10 cellular contexts compared by ENCODE assay signal in the genomic region with DNA sequence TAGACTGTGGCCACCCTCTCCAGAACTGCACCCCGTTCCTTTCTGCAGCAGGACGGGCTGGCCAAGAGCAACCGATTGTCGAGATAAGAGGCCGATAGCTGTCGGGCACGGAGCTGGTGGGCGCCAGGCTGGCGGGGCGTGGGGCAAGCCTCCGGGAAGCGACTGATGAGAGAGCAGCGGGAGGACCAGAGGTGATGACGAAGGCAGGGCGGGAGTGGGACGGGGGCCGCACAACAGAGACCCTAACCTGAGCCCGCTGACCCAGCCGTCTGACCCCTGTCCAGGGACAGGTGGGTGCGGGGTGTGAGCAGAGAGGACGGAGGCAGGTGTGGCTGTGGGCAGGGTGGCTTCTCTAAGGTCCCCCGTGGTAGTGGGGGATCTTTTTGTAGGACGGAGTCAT. TPM values are rescaled to one million over a fixed set of nuclear protein-coding genes. Genes with fewer than 3 reads are reported as not detected.
DNase-seq lines count a peak whose midpoint lies in the region; ATAC-seq and TF ChIP-seq lines count a peak whose summit lies in the region.
"Had no signal": no experiment of that assay in that cellular context is flagged by ENCODE, and none has a peak within 500 bp of the region (broad histone marks: within the 10 kb centered on the region; RNA-seq: fewer than 3 reads in every experiment).

No MANE protein-coding gene starts in this region.

- DNase-seq in A673 (ENCODE audit: low spot score) (no peak), H7 (peak; percentile 79), NCI-H146 treated with DMSO at 0.1 percent for 48 hours (lab: John Stamatoyannopoulos, UW; ENCODE audit: unreplicated experiment) (no peak), adrenal gland (no peak)
- DNase-seq in activated naive CD8-positive, alpha-beta T cell treated with anti-CD3 and anti-CD28 coated beads for 36 hours: no peak
- DNase-seq in naive thymus-derived CD4-positive, alpha-beta T cell: no peak
- DNase-seq: HCEC 1CT had no signal

- H3K4me1 ChIP-seq in A673 (ENCODE audit: insufficient read depth, low read length, poor library complexity, severe bottlenecking): no peaks in the 10 kb centered on the region
- H3K4me1 ChIP-seq in naive thymus-derived CD4-positive, alpha-beta T cell (ENCODE audit: control insufficient read depth in 2 of 2, insufficient read depth in 2 of 2, low read length in 2 of 2): no peaks in the 10 kb centered on the region
- H3K4me1 ChIP-seq in adrenal gland (replicated peaks in 1 of 2): peaks cover 0 to 9% of the 10 kb centered on the region in 2 donors

- no peaks in the 10 kb centered on the region for H3K36me3 ChIP-seq in A673 (ENCODE audit: insufficient read depth, low read length, poor library complexity, severe bottlenecking)
- H3K36me3 ChIP-seq in H7 (replicated peaks; ENCODE audit: control insufficient read depth, insufficient read depth, low read length): no peaks in the 10 kb centered on the region
- no peaks in the 10 kb centered on the region for H3K36me3 ChIP-seq in naive thymus-derived CD4-positive, alpha-beta T cell (ENCODE audit: control insufficient read depth in 2 of 3, insufficient read depth in 3 of 3, low read length in 3 of 3)
- H3K36me3 ChIP-seq in adrenal gland (replicated peaks in 1 of 2): no peaks in the 10 kb centered on the region
- H3K36me3 ChIP-seq: cardiac muscle cell had no signal

- no peak for TF ChIP-seq POLR2A in adrenal gland (IDR thresholded peaks at IDR 0.05)

- intact Hi-C loops in A673 (cut with micrococcal nuclease; ENCODE audit: unreplicated experiment) (no loop called here), adrenal gland (cut with DNase I) (no loop called here)
- intact Hi-C loops in naive thymus-derived CD4-positive, alpha-beta T cell (cut with micrococcal nuclease): loop anchor here in 1 of 2 donors (10.0 kb wide), 2 partner anchors 468 to 538 kb away; a partner anchor contains a TSS

- no peak for ATAC-seq in naive thymus-derived CD4-positive, alpha-beta T cell
- ATAC-seq in HG03521 (IDR thresholded peaks at IDR 0.05; ENCODE audit: unreplicated experiment): no peak
- ATAC-seq in HG03442 (IDR thresholded peaks at IDR 0.05; ENCODE audit: unreplicated experiment): no peak

- no peaks in the 10 kb centered on the region for H3K36me3 Mint-ChIP-seq in activated naive CD8-positive, alpha-beta T cell treated with anti-CD3 and anti-CD28 coated beads for 36 hours
- H3K36me3 Mint-ChIP-seq in naive thymus-derived CD4-positive, alpha-beta T cell: no peaks in the 10 kb centered on the region

- H3K9me3 ChIP-seq in A673 (ENCODE audit: low read depth, low read length, poor library complexity, severe bottlenecking) (no peaks in the 10 kb centered on the region), adrenal gland (replicated peaks in 1 of 3) (no peaks in the 10 kb centered on the region)
- no peaks in the 10 kb centered on the region for H3K9me3 ChIP-seq in naive thymus-derived CD4-positive, alpha-beta T cell (ENCODE audit: control insufficient read depth in 2 of 3, low read length in 3 of 3)

- CTCF ChIA-PET in A673 (lab: Charles Lee): no interaction called here
- CTCF ChIA-PET in naive thymus-derived CD4-positive, alpha-beta T cell (lab: Charles Lee): no interaction called here

- BruUV-seq in A673 (replicated peaks; lab: Mats Ljungman, UMichigan): no TSS peak

- H3K4me3 Mint-ChIP-seq in activated naive CD8-positive, alpha-beta T cell treated with anti-CD3 and anti-CD28 coated beads for 36 hours: peak overlapping the region; percentile 72
- H3K4me3 Mint-ChIP-seq in naive thymus-derived CD4-positive, alpha-beta T cell: peak overlapping the region in 9 of 10 donors; percentile 61 to 84 (median 77)

- POLR2A ChIA-PET in A673 (lab: Charles Lee; ENCODE audit: low non-redundant PET): no interaction called here
- POLR2A ChIA-PET in naive thymus-derived CD4-positive, alpha-beta T cell (lab: Charles Lee): interaction anchor here (1.4 kb wide), 1 partner anchor 72 kb away, joined by 8 read pairs; no protein-coding TSS in a partner anchor

- 56 to 72% (median 65%) methylated on average over 23 of the region's 23 CpGs for WGBS in adrenal gland, 4 donors

- H3K27ac Mint-ChIP-seq in activated naive CD8-positive, alpha-beta T cell treated with anti-CD3 and anti-CD28 coated beads for 36 hours: peak overlapping the region; percentile 79
- H3K27ac Mint-ChIP-seq in naive thymus-derived CD4-positive, alpha-beta T cell: peak overlapping the region in 8 of 9 donors; percentile 19 to 92 (median 74)

- no peak for TF ChIP-seq CTCF in A673 (conservative IDR thresholded peaks at IDR 0.05; ENCODE audit: low read depth, low read length)
- no peak for TF ChIP-seq CTCF in adrenal gland (IDR thresholded peaks at IDR 0.05)

- H3K4me3 ChIP-seq in A673 (ENCODE audit: low read depth, low read length, poor library complexity, severe bottlenecking): peak overlapping the region; percentile 45
- H3K4me3 ChIP-seq in H7 (ENCODE audit: insufficient read depth, low read depth, low read length): peak overlapping the region; percentile 68; the same call in 1 of the 2 replicates
- no peak overlapping the region for H3K4me3 ChIP-seq in naive thymus-derived CD4-positive, alpha-beta T cell (ENCODE audit: low read length)
- no peak overlapping the region for H3K4me3 ChIP-seq in adrenal gland

- peaks cover 4% of the 10 kb centered on the region for H3K27me3 Mint-ChIP-seq in activated naive CD8-positive, alpha-beta T cell treated with anti-CD3 and anti-CD28 coated beads for 36 hours
- H3K27me3 Mint-ChIP-seq in naive thymus-derived CD4-positive, alpha-beta T cell: peaks cover 0 to 22% (median 0%) of the 10 kb centered on the region in 5 donors

- peaks cover 13% of the 10 kb centered on the region for H3K4me1 Mint-ChIP-seq in activated naive CD8-positive, alpha-beta T cell treated with anti-CD3 and anti-CD28 coated beads for 36 hours
- H3K4me1 Mint-ChIP-seq in naive thymus-derived CD4-positive, alpha-beta T cell: peaks cover 0 to 13% (median 5%) of the 10 kb centered on the region in 7 donors

- H3K27me3 ChIP-seq in A673 (replicated peaks; ENCODE audit: insufficient read depth, low read depth, low read length, poor library complexity) (no peaks in the 10 kb centered on the region), H7 (ENCODE audit: control insufficient read depth, insufficient read depth, low read length) (peaks cover 2% of the 10 kb centered on the region), adrenal gland (no peaks in the 10 kb centered on the region)
- no peaks in the 10 kb centered on the region for H3K27me3 ChIP-seq in naive thymus-derived CD4-positive, alpha-beta T cell (ENCODE audit: control insufficient read depth in 2 of 2, insufficient read depth in 2 of 2, low read length in 2 of 2)

- no peaks in the 10 kb centered on the region for H3K9me3 Mint-ChIP-seq in activated naive CD8-positive, alpha-beta T cell treated with anti-CD3 and anti-CD28 coated beads for 36 hours
- peaks cover 0 to 6% (median 0%) of the 10 kb centered on the region in 11 donors for H3K9me3 Mint-ChIP-seq in naive thymus-derived CD4-positive, alpha-beta T cell

- H3K27ac ChIP-seq in A673 (ENCODE audit: low read depth, low read length, poor library complexity, severe bottlenecking): no peak overlapping the region
- H3K27ac ChIP-seq in naive thymus-derived CD4-positive, alpha-beta T cell (ENCODE audit: low read depth, low read length): peak overlapping the region; percentile 88
- H3K27ac ChIP-seq in adrenal gland: peak overlapping the region in 2 of 5 donors; percentile 88
- H3K27ac ChIP-seq: cardiac muscle cell had no signal

RNA-seq across cellular contexts. Expression of a gene that starts 7.3 kb away (rescaled TPM):
- total RNA-seq in A673 (2021): 2.2 and 3.6 TPM in 2 replicates
- total RNA-seq in H7 (2014; rRNA removed; shearing (Covaris generic)): 22.2 and 23.6 TPM in 2 replicates
- under 1 TPM; 0.46 to 0.97 TPM for total RNA-seq in activated naive CD8-positive, alpha-beta T cell treated with anti-CD3 and anti-CD28 coated beads for 36 hours
- total RNA-seq in naive thymus-derived CD4-positive, alpha-beta T cell: under 1 TPM in 3 of 5 experiments, not detected in 2; 0.27 to 0.51 (median 0.30) TPM
- polyA plus RNA-seq in naive thymus-derived CD4-positive, alpha-beta T cell: not detected
- total RNA-seq in adrenal gland: 10 to 100 TPM in 1 of 8 donors, 1 to 10 TPM in 3, under 1 TPM in 3, not detected in 1; 0.18 to 10.7 (median 1.1) TPM
- polyA plus RNA-seq in adrenal gland: 10 to 100 TPM in 1 of 3 donors, 1 to 10 TPM in 2; 2.0 to 24.5 (median 5.3) TPM

Comparison
In these comparisons a context has a peak if more than half of its experiments do, and no peak if none do; other contexts are left out.
1. H3K4me3 ChIP-seq: peak in A673 (single experiment) and H7 (single experiment); none in naive thymus-derived CD4-positive, alpha-beta T cell (single experiment) and adrenal gland (0 of 4).